In genomic region chr19:38073806-38074685, GRCh38 we compare ENCODE assay signal across 10 cellular contexts.
A peak's percentile ranks its signal among the peaks of the same experiment; 100 is the strongest.
DNase-seq lines count a peak whose midpoint lies in the region; ATAC-seq and TF ChIP-seq lines count a peak whose summit lies in the region.
"Had no signal": no experiment of that assay in that cellular context is flagged by ENCODE, and none has a peak within 500 bp of the region (broad histone marks: within the 10 kb centered on the region; RNA-seq: fewer than 3 reads in every experiment).

No MANE protein-coding gene starts in this region.

- no peaks in the 10 kb centered on the region for H3K9me3 ChIP-seq in upper lobe of right lung

- H3K4me1 ChIP-seq in upper lobe of right lung, result no peaks in the 10 kb centered on the region

- H3K27me3 Mint-ChIP-seq in CD14-positive monocyte (ENCODE audit: low read depth in 3 of 3), result peaks cover 0 to 2% (median 0%) of the 10 kb centered on the region in 3 donors

- no peak overlapping the region for H3K4me3 Mint-ChIP-seq in CD14-positive monocyte

- peaks cover 7 to 8% of the 10 kb centered on the region in 2 donors for H3K36me3 Mint-ChIP-seq in CD14-positive monocyte

- peaks cover 21% of the 10 kb centered on the region for H3K4me1 Mint-ChIP-seq in CD14-positive monocyte

- no peak overlapping the region for H3K27ac ChIP-seq in upper lobe of right lung

- H3K4me3 ChIP-seq in upper lobe of right lung, result no peak overlapping the region

- peak; percentile 97 for DNase-seq in DMS 273 treated with DMSO at 0.1 percent for 48 hours (lab: John Stamatoyannopoulos, UW)
- peak; percentile 99 for DNase-seq in NCI-H524 treated with DMSO at 0.1 percent for 48 hours (lab: John Stamatoyannopoulos, UW)
- peak; percentile 48 for DNase-seq in globus pallidus (ENCODE audit: low spot score)
- DNase-seq in posterior cingulate gyrus, result peak in 7 of 10 donors; percentile 12 to 91 (median 39)
- DNase-seq in cortex of kidney (lab: John Stamatoyannopoulos, UW), result no peak
- DNase-seq in CD14-positive monocyte (ENCODE audit: low spot score), result no peak
- DNase-seq in upper lobe of right lung, result no peak
- DNase-seq: DND-41, OCI-M1 had no signal

- no peak for ATAC-seq in GM21576 (IDR thresholded peaks at IDR 0.05; ENCODE audit: unreplicated experiment)
- ATAC-seq in upper lobe of right lung, result no peak

- H3K27me3 ChIP-seq in upper lobe of right lung, result no peaks in the 10 kb centered on the region

- H3K9me3 Mint-ChIP-seq in CD14-positive monocyte, result peaks cover 0 to 6% (median 5%) of the 10 kb centered on the region in 7 donors

- TF ChIP-seq CTCF in CD14-positive monocyte (IDR thresholded peaks at IDR 0.05), result no peak
- no peak for TF ChIP-seq CTCF in upper lobe of right lung (IDR thresholded peaks at IDR 0.05)

- intact Hi-C loops in posterior cingulate gyrus (cut with DNase I), result no loop called here
- intact Hi-C loops in CD14-positive monocyte (cut with micrococcal nuclease), result no loop called here
- intact Hi-C loops in upper lobe of right lung (cut with DNase I), result no loop called here

- H3K36me3 ChIP-seq in upper lobe of right lung, result no peaks in the 10 kb centered on the region

- peak overlapping the region in 3 of 7 donors; percentile 17 to 31 (median 20) for H3K27ac Mint-ChIP-seq in CD14-positive monocyte

Comparison
In these comparisons a context has a peak if more than half of its experiments do, and no peak if none do; other contexts are left out.
1. DNase-seq: peak in DMS 273 treated with DMSO at 0.1 percent for 48 hours (single experiment), NCI-H524 treated with DMSO at 0.1 percent for 48 hours (single experiment), globus pallidus (single experiment) and posterior cingulate gyrus (7 of 10); none in cortex of kidney (single experiment), CD14-positive monocyte (single experiment) and upper lobe of right lung (single experiment).